ENCODE assay signal across 21 cellular contexts in genomic region chr10:50318129-50318528, GRCh38.
DNase-seq lines count a peak whose midpoint lies in the region; ATAC-seq, FAIRE-seq and TF ChIP-seq lines count a peak whose summit lies in the region.
"Had no signal": no experiment of that assay in that cellular context is flagged by ENCODE, and none has a peak within 500 bp of the region (broad histone marks: within the 10 kb centered on the region; RNA-seq: fewer than 3 reads in every experiment).

No MANE protein-coding gene starts in this region.

- CTCF ChIA-PET in activated naive CD4-positive, alpha-beta T cell treated with anti-CD3 and anti-CD28 coated beads, Interleukin-2, amount 10 ng/mL, durations not matched to agents 7 days and 5 days (lab: Charles Lee), result no interaction called here
- CTCF ChIA-PET in HepG2 (lab: Yijun Ruan, JAX; ENCODE audit: low intra/inter-chr PET ratio, low total read pairs), result no interaction called here

- intact Hi-C loops in HepG2 (cut with micrococcal nuclease; ENCODE audit: unreplicated experiment), result no loop called here
- intact Hi-C loops in right lobe of liver (cut with DNase I), result no loop called here

- H3K79me2 ChIP-seq in HepG2 (ENCODE audit: insufficient read depth, low read length), result no peaks in the 10 kb centered on the region

- ATAC-seq in HepG2 (no peak), right lobe of liver (no peak), HG03521 (IDR thresholded peaks at IDR 0.05; ENCODE audit: unreplicated experiment) (no peak)
- ATAC-seq: A549; CD8-positive, alpha-beta T cell had no signal

- H3K27me3 ChIP-seq in HepG2 (ENCODE audit: control insufficient read depth in 1 of 2, insufficient read depth in 2 of 2, low read length in 2 of 2) (no peaks in the 10 kb centered on the region), right lobe of liver (no peaks in the 10 kb centered on the region), bronchial epithelial cell (ENCODE audit: control insufficient read depth, insufficient read depth, low read length) (no peaks in the 10 kb centered on the region)
- H3K27me3 ChIP-seq: BLaER1 treated with 17β-estradiol and CSF1 and Interleukin-3, amounts not matched to agents 10 nM and 100 nM had no signal

- no peak overlapping the region for H3K4me3 ChIP-seq in HepG2 (replicated peaks in 1 of 3; ENCODE audit: insufficient read depth in 1 of 3, low read depth in 2 of 3, low read length in 3 of 3)
- no peak overlapping the region for H3K4me3 ChIP-seq in right lobe of liver
- no peak overlapping the region for H3K4me3 ChIP-seq in bronchial epithelial cell (ENCODE audit: low read depth, low read length)
- H3K4me3 ChIP-seq: A549; BLaER1 treated with 17β-estradiol and CSF1 and Interleukin-3, amounts not matched to agents 10 nM and 100 nM had no signal

- H2AFZ ChIP-seq in HepG2 (ENCODE audit: low read length), result no peak overlapping the region

- no peak for TF ChIP-seq EP300 in HepG2 (IDR thresholded peaks at IDR 0.05; ENCODE audit: low read depth in 2 of 2, low read length in 2 of 2)
- TF ChIP-seq EP300 in HepG2 (CRISPR knock-in tag; IDR thresholded peaks at IDR 0.05; ENCODE audit: borderline replicate concordance), result no peak

- H3K4me2 ChIP-seq in HepG2 (ENCODE audit: low read depth, low read length), result no peak overlapping the region
- H3K4me2 ChIP-seq: A549 had no signal

- TF ChIP-seq CTCF in HepG2 (CRISPR knock-in tag; IDR thresholded peaks at IDR 0.05), result no peak
- TF ChIP-seq CTCF in right lobe of liver (IDR thresholded peaks at IDR 0.05), result no peak
- TF ChIP-seq CTCF in bronchial epithelial cell (IDR thresholded peaks at IDR 0.05; ENCODE audit: insufficient read depth, low read length, severe bottlenecking), result no peak

- H3K9me3 ChIP-seq in HepG2 (ENCODE audit: low read length), result no peaks in the 10 kb centered on the region
- H3K9me3 ChIP-seq in right lobe of liver, result no peaks in the 10 kb centered on the region
- H3K9me3 ChIP-seq: A549, Caco-2 had no signal

- no peaks in the 10 kb centered on the region for H4K20me1 ChIP-seq in HepG2 (ENCODE audit: insufficient read depth, low read length)

- no peak for TF ChIP-seq RAD21 in HepG2 (CRISPR knock-in tag; IDR thresholded peaks at IDR 0.05)

- POLR2A ChIA-PET in HepG2 (lab: Yijun Ruan, JAX), result no interaction called here

- FAIRE-seq in HepG2 (lab: Jason Lieb, UNC) (no peak), bronchial epithelial cell (lab: Jason Lieb, UNC) (no peak)
- FAIRE-seq: A549, D721Med, GM12891 had no signal

- BruUV-seq in HepG2 (replicated peaks; lab: Mats Ljungman, UMichigan), result no TSS peak

- no peak for DNase-seq in activated naive CD4-positive, alpha-beta T cell treated with anti-CD3 and anti-CD28 coated beads, Interleukin-2, amount 10 ng/mL, durations not matched to agents 7 days and 5 days
- DNase-seq in HepG2 (ENCODE audit: low spot score) (no peak), right lobe of liver (no peak), bronchial epithelial cell (ENCODE audit: low read depth) (peak; percentile 29), NCI-H1105 (lab: John Stamatoyannopoulos, UW) (no peak)
- DNase-seq: AML-193; Caco-2; Calu3; CD4-positive, alpha-beta T cell; CD8-positive, alpha-beta T cell; DMS79 treated with DMSO at 0.1 percent for 48 hours; GF-D8 had no signal

- H3K36me3 ChIP-seq in HepG2 (replicated peaks in 1 of 2; ENCODE audit: control insufficient read depth in 1 of 2, insufficient read depth in 2 of 2, low read length in 2 of 2) (0 out of 5 replicates have a peak, but pooled peaks cover 1 to 9% of the 10 kb centered on the region in 2 experiments), right lobe of liver (no peaks in the 10 kb centered on the region), bronchial epithelial cell (ENCODE audit: control insufficient read depth, insufficient read depth, low read length) (no peaks in the 10 kb centered on the region)

- H3K4me1 Mint-ChIP-seq in activated naive CD4-positive, alpha-beta T cell treated with anti-CD3 and anti-CD28 coated beads, Interleukin-2, amount 50 U/mL, for 24 hours, result peaks cover 19% of the 10 kb centered on the region
- peaks cover 12% of the 10 kb centered on the region for H3K4me1 Mint-ChIP-seq in activated naive CD4-positive, alpha-beta T cell treated with anti-CD3 and anti-CD28 coated beads, Interleukin-2, amount 10 ng/mL, durations not matched to agents 7 days and 5 days

- H3K4me1 ChIP-seq in HepG2 (ENCODE audit: insufficient read depth, low read length), result no peaks in the 10 kb centered on the region
- H3K4me1 ChIP-seq in right lobe of liver, result no peaks in the 10 kb centered on the region
- H3K4me1 ChIP-seq: A549, Caco-2 had no signal

- peaks cover 27% of the 10 kb centered on the region for H3K36me3 Mint-ChIP-seq in activated naive CD4-positive, alpha-beta T cell treated with anti-CD3 and anti-CD28 coated beads, Interleukin-2, amount 50 U/mL, for 24 hours
- H3K36me3 Mint-ChIP-seq in activated naive CD4-positive, alpha-beta T cell treated with anti-CD3 and anti-CD28 coated beads, Interleukin-2, amount 10 ng/mL, durations not matched to agents 7 days and 5 days, result peaks cover 6% of the 10 kb centered on the region

- no peak overlapping the region for H3K4me3 Mint-ChIP-seq in activated naive CD4-positive, alpha-beta T cell treated with anti-CD3 and anti-CD28 coated beads, Interleukin-2, amount 50 U/mL, for 24 hours
- no peak overlapping the region for H3K4me3 Mint-ChIP-seq in activated naive CD4-positive, alpha-beta T cell treated with anti-CD3 and anti-CD28 coated beads, Interleukin-2, amount 10 ng/mL, durations not matched to agents 7 days and 5 days
- H3K4me3 Mint-ChIP-seq: B cell; CD4-positive, alpha-beta T cell; CD8-positive, alpha-beta T cell had no signal

- no peak overlapping the region for H3K9ac ChIP-seq in HepG2 (ENCODE audit: insufficient read depth, low read depth, low read length)
- H3K9ac ChIP-seq: BLaER1 treated with 17β-estradiol and CSF1 and Interleukin-3, amounts not matched to agents 10 nM and 100 nM had no signal

- in situ Hi-C loops in HepG2 (cut with HindIII; ENCODE audit: extremely low pct_ligation_motif_present, low pct_unique_long_range_greater_than_20kb), result no loop called here

- H3K27ac ChIP-seq in HepG2 (ENCODE audit: extremely low read length, insufficient read depth, low read length) (no peak overlapping the region), right lobe of liver (no peak overlapping the region)
- H3K27ac ChIP-seq: 22Rv1; A549; BLaER1 treated with 17β-estradiol and CSF1 and Interleukin-3, amounts not matched to agents 10 nM and 100 nM; C4-2B had no signal

- H3K27me3 Mint-ChIP-seq in activated naive CD4-positive, alpha-beta T cell treated with anti-CD3 and anti-CD28 coated beads, Interleukin-2, amount 50 U/mL, for 24 hours, result no peaks in the 10 kb centered on the region
- no peaks in the 10 kb centered on the region for H3K27me3 Mint-ChIP-seq in activated naive CD4-positive, alpha-beta T cell treated with anti-CD3 and anti-CD28 coated beads, Interleukin-2, amount 10 ng/mL, durations not matched to agents 7 days and 5 days
- H3K27me3 Mint-ChIP-seq: B cell; CD4-positive, alpha-beta T cell had no signal

- peak overlapping the region; percentile 8 for H3K27ac Mint-ChIP-seq in activated naive CD4-positive, alpha-beta T cell treated with anti-CD3 and anti-CD28 coated beads, Interleukin-2, amount 50 U/mL, for 24 hours
- H3K27ac Mint-ChIP-seq in activated naive CD4-positive, alpha-beta T cell treated with anti-CD3 and anti-CD28 coated beads, Interleukin-2, amount 10 ng/mL, durations not matched to agents 7 days and 5 days, result no peak overlapping the region
- H3K27ac Mint-ChIP-seq: B cell; CD4-positive, alpha-beta T cell; CD8-positive, alpha-beta T cell had no signal

- TF ChIP-seq POLR2A in HepG2 (IDR thresholded peaks at IDR 0.05; ENCODE audit: insufficient read depth in 1 of 2, low read depth in 2 of 2, low read length in 2 of 2), result no peak
- TF ChIP-seq POLR2A in right lobe of liver (IDR thresholded peaks at IDR 0.05), result no peak

- no peaks in the 10 kb centered on the region for H3K9me3 Mint-ChIP-seq in activated naive CD4-positive, alpha-beta T cell treated with anti-CD3 and anti-CD28 coated beads, Interleukin-2, amount 50 U/mL, for 24 hours
- H3K9me3 Mint-ChIP-seq in activated naive CD4-positive, alpha-beta T cell treated with anti-CD3 and anti-CD28 coated beads, Interleukin-2, amount 10 ng/mL, durations not matched to agents 7 days and 5 days, result no peaks in the 10 kb centered on the region
- H3K9me3 Mint-ChIP-seq: CD4-positive, alpha-beta T cell; CD8-positive, alpha-beta T cell had no signal

TF ChIP-seq in HepG2, 621 proteins besides CTCF, POLR2A, EP300 and RAD21:
- TF ChIP-seq, protein P1, sequence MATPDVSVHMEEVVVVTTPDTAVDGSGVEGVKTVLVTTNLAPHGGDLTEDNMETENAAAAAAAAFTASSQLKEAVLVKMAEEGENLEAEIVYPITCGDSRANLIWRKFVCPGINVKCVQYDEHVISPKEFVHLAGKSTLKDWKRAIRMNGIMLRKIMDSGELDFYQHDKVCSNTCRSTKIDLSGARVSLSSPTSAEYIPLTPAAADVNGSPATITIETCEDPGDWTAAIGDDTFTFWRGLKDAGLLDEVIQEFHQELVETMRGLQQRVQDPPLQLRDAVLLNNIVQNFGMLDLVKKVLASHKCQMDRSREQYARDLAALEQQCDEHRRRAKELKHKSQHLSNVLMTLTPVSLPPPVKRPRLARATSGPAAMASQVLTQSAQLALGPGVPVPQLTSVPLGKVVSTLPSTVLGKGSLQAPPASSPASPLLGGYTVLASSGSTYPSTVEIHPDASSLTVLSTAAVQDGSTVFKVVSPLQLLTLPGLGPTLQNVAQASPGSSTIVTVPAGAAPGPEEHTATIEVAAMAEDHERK (CRISPR knock-in tag; IDR thresholded peaks at IDR 0.05; ENCODE audit: low read depth), result no peak
- peak; percentile 45; the same call in 1 of the 2 replicates for TF ChIP-seq ZNF629 (CRISPR knock-in tag; conservative IDR thresholded peaks at IDR 0.05)
